ENCODE assay signal across 8 cellular contexts in genomic region chrX:19990225-19990518, GRCh38. TPM values are rescaled to one million over a fixed set of nuclear protein-coding genes. Genes with fewer than 3 reads are reported as not detected.
DNase-seq lines count a peak whose midpoint lies in the region; ATAC-seq and TF ChIP-seq lines count a peak whose summit lies in the region.

No MANE protein-coding gene starts in this region.

- no peak for TF ChIP-seq CTCF in ascending aorta (IDR thresholded peaks at IDR 0.05)
- no peak for TF ChIP-seq CTCF in stomach (IDR thresholded peaks at IDR 0.05)

- TF ChIP-seq EP300 in stomach (IDR thresholded peaks at IDR 0.05): no peak

- TF ChIP-seq POLR2A in stomach (IDR thresholded peaks at IDR 0.05): no peak

- WGBS in stomach, 5 donors: 1 to 33% (median 8%) methylated on average over 10 to 19 of the region's 19 CpGs

- H3K4me1 Mint-ChIP-seq in CD8-positive, alpha-beta memory T cell: peaks cover 17 to 35% (median 22%) of the 10 kb centered on the region in 3 donors
- peaks cover 18 to 23% of the 10 kb centered on the region in 2 donors for H3K4me1 Mint-ChIP-seq in immature natural killer cell

- H3K27ac Mint-ChIP-seq in CD8-positive, alpha-beta memory T cell: peak overlapping the region; percentile 18 to 93 (median 88)
- peak overlapping the region; percentile 72 to 93 (median 86) for H3K27ac Mint-ChIP-seq in immature natural killer cell

- peak overlapping the region; percentile 47 for H3K27ac ChIP-seq in CD8-positive, alpha-beta memory T cell (ENCODE audit: low read depth, low read length)
- H3K27ac ChIP-seq in ascending aorta: peak overlapping the region; percentile 32 to 46
- H3K27ac ChIP-seq in stomach: peak overlapping the region; percentile 79 to 84 (median 82)

- intact Hi-C loops in ascending aorta (cut with DNase I) (loop anchor here (2.0 to 10.0 kb wide), 3 partner anchors 83 to 155 kb away; partner anchors contain the start of genes EIF1AX and SH3KBP1), stomach (cut with DNase I; ENCODE audit: low total_unique reads) (no loop called here)

- H3K9me3 ChIP-seq in CD8-positive, alpha-beta memory T cell (ENCODE audit: low read length): no peaks in the 10 kb centered on the region
- H3K9me3 ChIP-seq in ascending aorta: peaks cover 0 to 2% of the 10 kb centered on the region in 2 donors
- H3K9me3 ChIP-seq in stomach: peaks cover 0 to 4% (median 0%) of the 10 kb centered on the region in 4 donors

- H3K27me3 ChIP-seq in CD8-positive, alpha-beta memory T cell (ENCODE audit: insufficient read depth, low read length, poor library complexity, severe bottlenecking): no peaks in the 10 kb centered on the region
- H3K27me3 ChIP-seq in ascending aorta (no peaks in the 10 kb centered on the region), stomach (no peaks in the 10 kb centered on the region)

- no peaks in the 10 kb centered on the region for H3K36me3 ChIP-seq in CD8-positive, alpha-beta memory T cell (ENCODE audit: insufficient read depth, low read length)
- H3K36me3 ChIP-seq in ascending aorta (no peaks in the 10 kb centered on the region), stomach (no peaks in the 10 kb centered on the region)

- H3K4me3 Mint-ChIP-seq in CD8-positive, alpha-beta memory T cell: peak overlapping the region; percentile 79 to 91 (median 88)
- peak overlapping the region; percentile 83 to 92 (median 89) for H3K4me3 Mint-ChIP-seq in immature natural killer cell

- ATAC-seq in GM19397 (IDR thresholded peaks at IDR 0.05; ENCODE audit: unreplicated experiment): peak; percentile 18
- ATAC-seq in HG03469 (IDR thresholded peaks at IDR 0.05; ENCODE audit: unreplicated experiment): peak; percentile 14

- POLR2A ChIA-PET in CD8-positive, alpha-beta memory T cell (lab: Charles Lee): no interaction called here

- peak overlapping the region; percentile 50 for H3K4me3 ChIP-seq in CD8-positive, alpha-beta memory T cell (ENCODE audit: low read length)
- peak overlapping the region; percentile 61 to 69 for H3K4me3 ChIP-seq in ascending aorta
- H3K4me3 ChIP-seq in stomach: peak overlapping the region; percentile 67 to 93 (median 70)

- DNase-seq in CD8-positive, alpha-beta memory T cell: no peak
- DNase-seq in ascending aorta (ENCODE audit: low spot score in 2 of 2): no peak
- DNase-seq in immature natural killer cell: no peak
- no peak for DNase-seq in stomach
- DNase-seq in midbrain (lab: John Stamatoyannopoulos, UW): no peak
- no peak for DNase-seq in COLO668 (lab: John Stamatoyannopoulos, UW; ENCODE audit: unreplicated experiment)

- peaks cover 1 to 7% (median 4%) of the 10 kb centered on the region in 3 donors for H3K36me3 Mint-ChIP-seq in CD8-positive, alpha-beta memory T cell
- peaks cover 0 to 4% (median 0%) of the 10 kb centered on the region in 3 donors for H3K36me3 Mint-ChIP-seq in immature natural killer cell

- H3K9me3 Mint-ChIP-seq in CD8-positive, alpha-beta memory T cell: peaks cover 0 to 4% (median 0%) of the 10 kb centered on the region in 5 donors
- no peaks in the 10 kb centered on the region for H3K9me3 Mint-ChIP-seq in immature natural killer cell

- CTCF ChIA-PET in CD8-positive, alpha-beta memory T cell (lab: Charles Lee): no interaction called here

- peaks cover 0 to 4% of the 10 kb centered on the region in 2 donors for H3K27me3 Mint-ChIP-seq in CD8-positive, alpha-beta memory T cell
- H3K27me3 Mint-ChIP-seq in immature natural killer cell (ENCODE audit: low read depth in 3 of 3): peaks cover 2 to 16% (median 9%) of the 10 kb centered on the region in 3 donors

- no peaks in the 10 kb centered on the region for H3K4me1 ChIP-seq in CD8-positive, alpha-beta memory T cell (ENCODE audit: insufficient read depth, low read length)
- H3K4me1 ChIP-seq in ascending aorta: no peaks in the 10 kb centered on the region
- peaks cover 0 to 18% (median 7%) of the 10 kb centered on the region in 4 donors for H3K4me1 ChIP-seq in stomach

RNA-seq across cellular contexts. Expression of gene BCLAF3, which starts 0.7 kb away (rescaled TPM):
- total RNA-seq in CD8-positive, alpha-beta memory T cell: 1 to 10 TPM; 4.3 to 4.9 TPM
- 2.9 TPM for polyA plus RNA-seq in CD8-positive, alpha-beta memory T cell
- total RNA-seq in ascending aorta (5.0 TPM), stomach (10 to 100 TPM in 3 of 5 donors, 1 to 10 TPM in 2; 5.9 to 28.6 (median 22.0) TPM)
- polyA plus RNA-seq in immature natural killer cell (1 to 10 TPM in 2 of 3 donors, under 1 TPM in 1; 0.49 to 3.9 (median 1.2) TPM), stomach (1 to 10 TPM; 1.2 to 3.8 (median 2.4) TPM)
